In genomic region chr7:44110724-44111635, GRCh38 we compare ENCODE assay signal across 19 cellular contexts. TPM values are rescaled to one million over a fixed set of nuclear protein-coding genes. Genes with fewer than 3 reads are reported as not detected.
"Had no signal": no experiment of that assay in that cellular context is flagged by ENCODE, and none has a peak within 500 bp of the region (broad histone marks: within the 10 kb centered on the region; RNA-seq: fewer than 3 reads in every experiment).

No MANE protein-coding gene starts in this region.

- H3K27ac Mint-ChIP-seq: immature natural killer cell; natural killer cell; T-helper 1 cell treated with Interleukin-12 subunit alpha and Interleukin-12 subunit beta and Interleukin-4 antibody, amounts not matched to agents 30 μg/mL and 1 μg/mL, for 36 hours had no signal

- H3K9me3 Mint-ChIP-seq: immature natural killer cell; natural killer cell; T-helper 1 cell treated with Interleukin-12 subunit alpha and Interleukin-12 subunit beta and Interleukin-4 antibody, amounts not matched to agents 30 μg/mL and 1 μg/mL, for 36 hours had no signal

- ATAC-seq: left cardiac atrium, mucosa of descending colon, natural killer cell, psoas muscle, sciatic nerve had no signal

- DNase-seq: activated CD4-positive, alpha-beta T cell treated with anti-CD3 and anti-CD28 coated beads, Interleukin-2, amount 50 U/mL, for 1 hour; activated CD4-positive, CD25-positive, alpha-beta regulatory T cell; activated naive CD4-positive, alpha-beta T cell treated with anti-CD3 and anti-CD28 coated beads, Interleukin-2, amount 50 U/mL, for 16 hours; amniotic stem cell; brain microvascular endothelial cell; glutamatergic neuron; immature natural killer cell; left cardiac atrium; natural killer cell; occipital lobe; stimulated activated CD4-positive, alpha-beta T cell treated with anti-CD3 and anti-CD28 coated beads, Interleukin-2, amount 100 ng/mL, for 24 hours; stimulated activated naive CD4-positive, alpha-beta T cell treated with Interleukin-2 at 50 U/mL for 16 hours; upper lobe of left lung had no signal

- H3K36me3 Mint-ChIP-seq: immature natural killer cell, natural killer cell had no signal

RNA-seq across cellular contexts. Expression of gene MYL7, which starts 30.2 kb away (rescaled TPM):
- total RNA-seq: cerebellum, esophagus muscularis mucosa, natural killer cell, occipital lobe, sciatic nerve, upper lobe of left lung had no signal
